ENCODE assay signal across 25 cellular contexts in the genomic region with DNA sequence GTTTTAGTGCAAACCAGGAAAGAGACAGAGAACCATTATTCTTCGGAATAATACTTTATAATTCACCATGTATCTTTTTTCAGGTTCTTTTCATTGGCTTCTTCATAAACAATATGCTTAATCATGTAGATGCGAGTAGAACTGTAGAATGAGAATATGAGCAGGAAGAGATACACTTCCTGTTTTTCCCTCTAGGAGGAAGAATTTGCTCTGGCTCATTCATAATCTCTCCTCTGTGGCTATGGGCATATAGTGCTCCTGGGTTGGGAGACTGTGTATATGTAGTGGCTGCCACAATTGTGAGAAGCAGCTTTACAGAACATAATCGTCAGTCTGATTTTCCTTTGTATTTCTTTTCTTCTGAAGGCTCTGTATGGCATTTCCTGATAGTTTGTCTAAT. TPM values are rescaled to one million over a fixed set of nuclear protein-coding genes. Genes with fewer than 3 reads are reported as not detected.
A peak's percentile ranks its signal among the peaks of the same experiment; 100 is the strongest.
DNase-seq lines count a peak whose midpoint lies in the region; ATAC-seq and TF ChIP-seq lines count a peak whose summit lies in the region.
"Had no signal": no experiment of that assay in that cellular context is flagged by ENCODE, and none has a peak within 500 bp of the region (broad histone marks: within the 10 kb centered on the region; RNA-seq: fewer than 3 reads in every experiment).

No MANE protein-coding gene starts in this region.

- H3K4me3 Mint-ChIP-seq in nephron = peak overlapping the region in 2 of 3 experiments; percentile 3 to 53
- no peak overlapping the region for H3K4me3 Mint-ChIP-seq in activated CD4-positive, alpha-beta T cell treated with anti-CD3 and anti-CD28 coated beads for 36 hours
- H3K4me3 Mint-ChIP-seq: activated naive CD8-positive, alpha-beta T cell treated with anti-CD3 and anti-CD28 coated beads, Interleukin-2, amount 10 ng/mL, durations not matched to agents 7 days and 5 days; naive thymus-derived CD4-positive, alpha-beta T cell; stimulated activated memory B cell treated with anti-CD40 and anti-IgM and Interleukin-4, amounts not matched to agents 10 μg/mL and 1 μg/mL and 100 μg/mL, for 72 hours; T-helper 1 cell treated with Interleukin-12 subunit alpha and Interleukin-12 subunit beta and Interleukin-4 antibody, amounts not matched to agents 30 μg/mL and 1 μg/mL, for 36 hours had no signal

- H3K9me3 Mint-ChIP-seq in nephron = no peaks in the 10 kb centered on the region
- H3K9me3 Mint-ChIP-seq in activated CD4-positive, alpha-beta T cell treated with anti-CD3 and anti-CD28 coated beads for 36 hours (ENCODE audit: low read depth) = no peaks in the 10 kb centered on the region
- H3K9me3 Mint-ChIP-seq: activated naive CD8-positive, alpha-beta T cell treated with anti-CD3 and anti-CD28 coated beads, Interleukin-2, amount 10 ng/mL, durations not matched to agents 7 days and 5 days; stimulated activated memory B cell treated with anti-CD40 and anti-IgM and Interleukin-4, amounts not matched to agents 10 μg/mL and 1 μg/mL and 100 μg/mL, for 72 hours; T-helper 1 cell treated with Interleukin-12 subunit alpha and Interleukin-12 subunit beta and Interleukin-4 antibody, amounts not matched to agents 30 μg/mL and 1 μg/mL, for 36 hours had no signal

- H3K27ac ChIP-seq in effector memory CD4-positive, alpha-beta T cell (ENCODE audit: insufficient read depth, low read length, poor library complexity, severe bottlenecking) = no peak overlapping the region
- H3K27ac ChIP-seq: gastroesophageal sphincter, KMS-11 had no signal

- DNase-seq in NCI-H2081 (lab: John Stamatoyannopoulos, UW) (peak; percentile 17 to 19), NCI-H2081 treated with DMSO at 0.1 percent for 48 hours (lab: John Stamatoyannopoulos, UW) (no peak), EH (ENCODE audit: low read depth) (peak; percentile 15), NCI-H1436 (lab: John Stamatoyannopoulos, UW) (no peak)
- no peak for DNase-seq in activated CD4-positive, alpha-beta T cell treated with anti-CD3 and anti-CD28 coated beads for 36 hours
- DNase-seq in effector memory CD4-positive, alpha-beta T cell = no peak
- DNase-seq: activated CD4-positive, alpha-beta T cell treated with anti-CD3 and anti-CD28 coated beads for 1 hour; activated effector memory CD4-positive, alpha-beta T cell treated with anti-CD3 and anti-CD28 coated beads, Interleukin-2, amount 50 U/mL, for 16 hours; activated naive CD8-positive, alpha-beta T cell treated with anti-CD3 and anti-CD28 coated beads, Interleukin-2, amount 10 ng/mL, durations not matched to agents 7 days and 5 days; cerebellar nuclear complex; COR-L47; effector CD4-positive, alpha-beta T cell; H7; left ventricle myocardium superior; naive thymus-derived CD4-positive, alpha-beta T cell; NCI-H2029 treated with DMSO at 0.1 percent for 48 hours; NCI-H526; SHP77 treated with DMSO at 0.1 percent for 48 hours; stimulated activated CD4-positive, alpha-beta T cell treated with anti-CD3 and anti-CD28 coated beads, Interleukin-4, amount 100 ng/mL, for 1 hour had no signal

- H3K9me3 ChIP-seq in effector memory CD4-positive, alpha-beta T cell (ENCODE audit: control insufficient read depth, low read length) = no peaks in the 10 kb centered on the region
- H3K9me3 ChIP-seq: gastroesophageal sphincter had no signal

- no peaks in the 10 kb centered on the region for H3K36me3 ChIP-seq in effector memory CD4-positive, alpha-beta T cell (ENCODE audit: control insufficient read depth, insufficient read depth, low read length)
- H3K36me3 ChIP-seq: gastroesophageal sphincter had no signal

- no peaks in the 10 kb centered on the region for H3K4me1 ChIP-seq in effector memory CD4-positive, alpha-beta T cell (ENCODE audit: control insufficient read depth, insufficient read depth, low read length, poor library complexity, severe bottlenecking)

- no peaks in the 10 kb centered on the region for H3K36me3 Mint-ChIP-seq in nephron (ENCODE audit: low read depth)
- no peaks in the 10 kb centered on the region for H3K36me3 Mint-ChIP-seq in activated CD4-positive, alpha-beta T cell treated with anti-CD3 and anti-CD28 coated beads for 36 hours (ENCODE audit: low read depth)
- H3K36me3 Mint-ChIP-seq: activated naive CD8-positive, alpha-beta T cell treated with anti-CD3 and anti-CD28 coated beads, Interleukin-2, amount 10 ng/mL, durations not matched to agents 7 days and 5 days; naive thymus-derived CD4-positive, alpha-beta T cell; stimulated activated memory B cell treated with anti-CD40 and anti-IgM and Interleukin-4, amounts not matched to agents 10 μg/mL and 1 μg/mL and 100 μg/mL, for 72 hours had no signal

- H3K4me1 Mint-ChIP-seq in nephron = peaks cover 30% of the 10 kb centered on the region
- H3K4me1 Mint-ChIP-seq in activated CD4-positive, alpha-beta T cell treated with anti-CD3 and anti-CD28 coated beads for 36 hours = no peaks in the 10 kb centered on the region
- H3K4me1 Mint-ChIP-seq: activated naive CD8-positive, alpha-beta T cell treated with anti-CD3 and anti-CD28 coated beads, Interleukin-2, amount 10 ng/mL, durations not matched to agents 7 days and 5 days; stimulated activated memory B cell treated with anti-CD40 and anti-IgM and Interleukin-4, amounts not matched to agents 10 μg/mL and 1 μg/mL and 100 μg/mL, for 72 hours had no signal

- ATAC-seq in SK-N-SH treated with all-trans-retinoic acid at 6 μM for 48 hours = peak; percentile 39; the same call in 1 of the 3 replicates
- ATAC-seq in activated CD4-positive, alpha-beta T cell treated with anti-CD3 and anti-CD28 coated beads for 36 hours = no peak
- ATAC-seq: gastroesophageal sphincter; left ventricle myocardium superior; naive thymus-derived CD4-positive, alpha-beta T cell; stimulated activated memory B cell treated with anti-CD40 and anti-IgM and Interleukin-4, amounts not matched to agents 10 μg/mL and 1 μg/mL and 100 μg/mL, for 72 hours had no signal

- H3K27me3 Mint-ChIP-seq in nephron (ENCODE audit: low read depth) = peaks cover 40% of the 10 kb centered on the region
- H3K27me3 Mint-ChIP-seq in activated CD4-positive, alpha-beta T cell treated with anti-CD3 and anti-CD28 coated beads for 36 hours = peaks cover 26% of the 10 kb centered on the region

- POLR2A ChIA-PET in activated CD4-positive, alpha-beta T cell treated with anti-CD3 and anti-CD28 coated beads for 36 hours (lab: Charles Lee) = no interaction called here

- CTCF ChIA-PET in activated CD4-positive, alpha-beta T cell treated with anti-CD3 and anti-CD28 coated beads for 36 hours (lab: Charles Lee) = no interaction called here

- no peak overlapping the region for H3K27ac Mint-ChIP-seq in nephron
- no peak overlapping the region for H3K27ac Mint-ChIP-seq in activated CD4-positive, alpha-beta T cell treated with anti-CD3 and anti-CD28 coated beads for 36 hours
- H3K27ac Mint-ChIP-seq: activated naive CD8-positive, alpha-beta T cell treated with anti-CD3 and anti-CD28 coated beads, Interleukin-2, amount 10 ng/mL, durations not matched to agents 7 days and 5 days; naive thymus-derived CD4-positive, alpha-beta T cell; stimulated activated memory B cell treated with anti-CD40 and anti-IgM and Interleukin-4, amounts not matched to agents 10 μg/mL and 1 μg/mL and 100 μg/mL, for 72 hours; T-helper 1 cell treated with Interleukin-12 subunit alpha and Interleukin-12 subunit beta and Interleukin-4 antibody, amounts not matched to agents 30 μg/mL and 1 μg/mL, for 36 hours had no signal

- TF ChIP-seq CTCF in nephron (IDR thresholded peaks at IDR 0.05; ENCODE audit: unreplicated experiment in 3 of 3) = no peak

- H3K4me3 ChIP-seq in effector memory CD4-positive, alpha-beta T cell (ENCODE audit: insufficient read depth, low read depth, low read length, poor library complexity, severe bottlenecking) = no peak overlapping the region
- H3K4me3 ChIP-seq: gastroesophageal sphincter had no signal

- peaks cover 3% of the 10 kb centered on the region for H3K27me3 ChIP-seq in effector memory CD4-positive, alpha-beta T cell (replicated peaks; ENCODE audit: control insufficient read depth, insufficient read depth, low read length, poor library complexity, severe bottlenecking)

- intact Hi-C loops in activated CD4-positive, alpha-beta T cell treated with anti-CD3 and anti-CD28 coated beads for 36 hours (cut with DNase I, micrococcal nuclease) = no loop called here

TF ChIP-seq in SK-N-SH treated with all-trans-retinoic acid at 6 μM for 48 hours, 23 proteins besides CTCF, POLR2A, EP300 and RAD21 (continues in another document):
- no peak for TF ChIP-seq CSDC2 (CRISPR knock-in tag; IDR thresholded peaks at IDR 0.05)
- no peak for TF ChIP-seq ZFP30 (CRISPR knock-in tag; IDR thresholded peaks at IDR 0.05)
- TF ChIP-seq ZC3H10 (CRISPR knock-in tag; IDR thresholded peaks at IDR 0.05) = no peak
- TF ChIP-seq ZNF70 (CRISPR knock-in tag; IDR thresholded peaks at IDR 0.05) = no peak
- no peak for TF ChIP-seq GLIS3 (CRISPR knock-in tag; IDR thresholded peaks at IDR 0.05)
- no peak for TF ChIP-seq TCF4 (CRISPR knock-in tag; IDR thresholded peaks at IDR 0.05; ENCODE audit: borderline replicate concordance)
- TF ChIP-seq, protein P1, sequence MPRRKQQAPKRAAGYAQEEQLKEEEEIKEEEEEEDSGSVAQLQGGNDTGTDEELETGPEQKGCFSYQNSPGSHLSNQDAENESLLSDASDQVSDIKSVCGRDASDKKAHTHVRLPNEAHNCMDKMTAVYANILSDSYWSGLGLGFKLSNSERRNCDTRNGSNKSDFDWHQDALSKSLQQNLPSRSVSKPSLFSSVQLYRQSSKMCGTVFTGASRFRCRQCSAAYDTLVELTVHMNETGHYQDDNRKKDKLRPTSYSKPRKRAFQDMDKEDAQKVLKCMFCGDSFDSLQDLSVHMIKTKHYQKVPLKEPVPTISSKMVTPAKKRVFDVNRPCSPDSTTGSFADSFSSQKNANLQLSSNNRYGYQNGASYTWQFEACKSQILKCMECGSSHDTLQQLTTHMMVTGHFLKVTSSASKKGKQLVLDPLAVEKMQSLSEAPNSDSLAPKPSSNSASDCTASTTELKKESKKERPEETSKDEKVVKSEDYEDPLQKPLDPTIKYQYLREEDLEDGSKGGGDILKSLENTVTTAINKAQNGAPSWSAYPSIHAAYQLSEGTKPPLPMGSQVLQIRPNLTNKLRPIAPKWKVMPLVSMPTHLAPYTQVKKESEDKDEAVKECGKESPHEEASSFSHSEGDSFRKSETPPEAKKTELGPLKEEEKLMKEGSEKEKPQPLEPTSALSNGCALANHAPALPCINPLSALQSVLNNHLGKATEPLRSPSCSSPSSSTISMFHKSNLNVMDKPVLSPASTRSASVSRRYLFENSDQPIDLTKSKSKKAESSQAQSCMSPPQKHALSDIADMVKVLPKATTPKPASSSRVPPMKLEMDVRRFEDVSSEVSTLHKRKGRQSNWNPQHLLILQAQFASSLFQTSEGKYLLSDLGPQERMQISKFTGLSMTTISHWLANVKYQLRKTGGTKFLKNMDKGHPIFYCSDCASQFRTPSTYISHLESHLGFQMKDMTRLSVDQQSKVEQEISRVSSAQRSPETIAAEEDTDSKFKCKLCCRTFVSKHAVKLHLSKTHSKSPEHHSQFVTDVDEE (CRISPR knock-in tag; IDR thresholded peaks at IDR 0.05) = no peak
- TF ChIP-seq TOX (CRISPR knock-in tag; IDR thresholded peaks at IDR 0.05; ENCODE audit: borderline replicate concordance) = no peak
- TF ChIP-seq BACH2 (CRISPR knock-in tag; IDR thresholded peaks at IDR 0.05; ENCODE audit: borderline replicate concordance) = no peak
- no peak for TF ChIP-seq ESRRG (CRISPR knock-in tag; IDR thresholded peaks at IDR 0.05)
- TF ChIP-seq SNAI2 (CRISPR knock-in tag; IDR thresholded peaks at IDR 0.05) = no peak

RNA-seq across cellular contexts. Expression of a gene that starts 2.8 kb away (rescaled TPM):
- total RNA-seq in activated CD4-positive, alpha-beta T cell treated with anti-CD3 and anti-CD28 coated beads for 36 hours = not detected
- total RNA-seq: activated naive CD8-positive, alpha-beta T cell treated with anti-CD3 and anti-CD28 coated beads, Interleukin-2, amount 10 ng/mL, durations not matched to agents 7 days and 5 days; naive thymus-derived CD4-positive, alpha-beta T cell had no signal

Comparison
In these comparisons a context has a peak if more than half of its experiments do, and no peak if none do; other contexts are left out.
1. DNase-seq: peak in NCI-H2081 (2 of 2) and EH (single experiment); none in NCI-H2081 treated with DMSO at 0.1 percent for 48 hours (single experiment), NCI-H1436 (single experiment), activated CD4-positive, alpha-beta T cell treated with anti-CD3 and anti-CD28 coated beads for 36 hours (single experiment) and effector memory CD4-positive, alpha-beta T cell (0 of 3).